Comparison of ENCODE assay signal across 28 cellular contexts in genomic region chr1:26203642-26204318, GRCh38. TPM values are rescaled to one million over a fixed set of nuclear protein-coding genes. Genes with fewer than 3 reads are reported as not detected.
DNase-seq lines count a peak whose midpoint lies in the region; ATAC-seq, FAIRE-seq and TF ChIP-seq lines count a peak whose summit lies in the region.
"Had no signal": no experiment of that assay in that cellular context is flagged by ENCODE, and none has a peak within 500 bp of the region (broad histone marks: within the 10 kb centered on the region; RNA-seq: fewer than 3 reads in every experiment).

No MANE protein-coding gene starts in this region.

- no peak overlapping the region for H2AFZ ChIP-seq in GM12878 (ENCODE audit: control insufficient read depth, low read depth, low read length)
- H2AFZ ChIP-seq: hepatocyte had no signal

- ATAC-seq in GM12878: no peak
- ATAC-seq in heart right ventricle: no peak
- no peak for ATAC-seq in GM19328 (IDR thresholded peaks at IDR 0.05; ENCODE audit: unreplicated experiment)
- ATAC-seq: stimulated activated naive CD8-positive, alpha-beta T cell treated with anti-CD3 and anti-CD28 coated beads, Interleukin-15, amount 100 ng/mL, for 72 hours had no signal

- no peak for TF ChIP-seq EP300 in GM12878 (IDR thresholded peaks at IDR 0.05; ENCODE audit: borderline replicate concordance in 1 of 2, control insufficient read depth in 1 of 2, low read depth in 2 of 2, low read length in 2 of 2)

- intact Hi-C loops in GM12878 (cut with micrococcal nuclease; ENCODE audit: unreplicated experiment) (no loop called here), prostate gland (cut with DNase I) (no loop called here), heart right ventricle (cut with DNase I) (no loop called here)

- H3K4me2 ChIP-seq in BLaER1: peak overlapping the region; percentile 55
- no peak overlapping the region for H3K4me2 ChIP-seq in GM12878 (ENCODE audit: control insufficient read depth, insufficient read depth)
- H3K4me2 ChIP-seq: hepatocyte, smooth muscle cell had no signal

- peak; percentile 26 for TF ChIP-seq RAD21 in GM12878 (IDR thresholded peaks at IDR 0.05; ENCODE audit: insufficient read depth, low read depth, low read length)

- no peak overlapping the region for H3K27ac ChIP-seq in BLaER1
- no peak overlapping the region for H3K27ac ChIP-seq in GM12878 (ENCODE audit: control insufficient read depth, insufficient read depth)
- H3K27ac ChIP-seq in prostate gland: no peak overlapping the region
- H3K27ac ChIP-seq in heart right ventricle: no peak overlapping the region
- H3K27ac ChIP-seq: cardiac muscle cell, hepatocyte, transverse colon had no signal

- WGBS in GM12878 (ENCODE audit: insufficient coverage, insufficient replicate concordance, low lambda C conversion rate, missing lambda C conversion rate): 27% methylated on average over 9 of the region's 9 CpGs
- WGBS in prostate gland: 68% methylated on average over 9 of the region's 9 CpGs
- 71 to 82% methylated on average over 9 of the region's 9 CpGs for WGBS in heart right ventricle, 2 donors

- H4K20me1 ChIP-seq in BLaER1: no peaks in the 10 kb centered on the region
- no peaks in the 10 kb centered on the region for H4K20me1 ChIP-seq in GM12878 (ENCODE audit: control insufficient read depth, insufficient read depth)

- TF ChIP-seq CTCF in GM06990 (IDR thresholded peaks at IDR 0.05; ENCODE audit: insufficient read depth, low read length, poor library complexity, severe bottlenecking) (peak; percentile 27), NB4 (IDR thresholded peaks at IDR 0.05; ENCODE audit: low read depth, low read length) (peak; percentile 18), GM12878 (IDR thresholded peaks at IDR 0.05 in 2 of 3, conservative IDR thresholded peaks at IDR 0.05 in 1 of 3; ENCODE audit: control insufficient read depth in 2 of 3, extremely low read depth in 1 of 3, insufficient read depth in 1 of 3, low read depth in 3 of 3, low read length in 3 of 3) (no peak), prostate gland (IDR thresholded peaks at IDR 0.05) (no peak), heart right ventricle (IDR thresholded peaks at IDR 0.05) (no peak)

- H3K9me3 ChIP-seq in BLaER1 (no peaks in the 10 kb centered on the region), GM12878 (replicated peaks; ENCODE audit: control insufficient read depth, insufficient read depth, low read length) (no peaks in the 10 kb centered on the region), prostate gland (no peaks in the 10 kb centered on the region), heart right ventricle (no peaks in the 10 kb centered on the region)
- H3K9me3 ChIP-seq: transverse colon had no signal

- POLR2A ChIA-PET in GM12878 (lab: Charles Lee): no interaction called here

- no peaks in the 10 kb centered on the region for H3K36me3 ChIP-seq in BLaER1
- no peaks in the 10 kb centered on the region for H3K36me3 ChIP-seq in GM06990 (ENCODE audit: control insufficient read depth, insufficient read depth, low read length)
- H3K36me3 ChIP-seq in GM12878 (ENCODE audit: control insufficient read depth in 2 of 2, insufficient read depth in 2 of 2, low read length in 1 of 2): no peaks in the 10 kb centered on the region
- H3K36me3 ChIP-seq in prostate gland: no peaks in the 10 kb centered on the region
- no peaks in the 10 kb centered on the region for H3K36me3 ChIP-seq in heart right ventricle
- H3K36me3 ChIP-seq: cardiac muscle cell, transverse colon had no signal

- no peaks in the 10 kb centered on the region for H3K79me2 ChIP-seq in GM12878 (ENCODE audit: control insufficient read depth, insufficient read depth, low read length)
- H3K79me2 ChIP-seq: hepatocyte had no signal

- TF ChIP-seq POLR2A in NB4 (IDR thresholded peaks at IDR 0.05; ENCODE audit: extremely low read depth, insufficient read length): no peak
- TF ChIP-seq POLR2A in GM12878 (IDR thresholded peaks at IDR 0.05; ENCODE audit: low read depth, low read length): no peak
- TF ChIP-seq POLR2A in prostate gland (IDR thresholded peaks at IDR 0.05): no peak

- in situ Hi-C loops in GM12878 (cut with MboI): no loop called here

- BruUV-seq in GM12878 (replicated peaks; lab: Mats Ljungman, UMichigan): no TSS peak

- no peaks in the 10 kb centered on the region for H3K27me3 ChIP-seq in BLaER1
- H3K27me3 ChIP-seq in GM06990 (replicated peaks; ENCODE audit: control insufficient read depth, insufficient read depth, low read length): no peaks in the 10 kb centered on the region; the same call in 1 of the 2 replicates
- H3K27me3 ChIP-seq in GM12878 (replicated peaks in 1 of 2; ENCODE audit: control insufficient read depth in 2 of 2, insufficient read depth in 2 of 2, low read length in 1 of 2): peaks cover 0 to 3% of the 10 kb centered on the region in 2 experiments; a peak in 2 of 4 replicates
- no peaks in the 10 kb centered on the region for H3K27me3 ChIP-seq in prostate gland (replicated peaks; ENCODE audit: insufficient read depth)
- H3K27me3 ChIP-seq in heart right ventricle: no peaks in the 10 kb centered on the region
- H3K27me3 ChIP-seq: cardiac muscle cell, transverse colon had no signal

- CTCF ChIA-PET in GM12878 (lab: Yijun Ruan, JAX): no interaction called here

- H3K4me3 ChIP-seq in BLaER1 (no peak overlapping the region), GM06990 (replicated peaks; ENCODE audit: low read depth, low read length) (no peak overlapping the region), NB4 (ENCODE audit: low read depth, low read length) (no peak overlapping the region), GM12878 (no peak overlapping the region), prostate gland (no peak overlapping the region), heart right ventricle (no peak overlapping the region)
- H3K4me3 ChIP-seq: cardiac muscle cell, hepatocyte, smooth muscle cell, transverse colon had no signal

- SMC1A ChIA-PET in GM12878 (lab: Charles Lee; ENCODE audit: uncharacterized antibody, unreplicated experiment): interaction anchor here (0.8 kb wide), 1 partner anchor 9 kb away, joined by 3 read pairs; no protein-coding TSS in a partner anchor

- H3K4me1 ChIP-seq in BLaER1 (peaks cover 12% of the 10 kb centered on the region), GM12878 (ENCODE audit: control insufficient read depth, insufficient read depth, low read length) (no peaks in the 10 kb centered on the region), prostate gland (replicated peaks) (no peaks in the 10 kb centered on the region), heart right ventricle (peaks cover 0 to 12% (median 0%) of the 10 kb centered on the region in 9 donors)
- H3K4me1 ChIP-seq: transverse colon had no signal

- H3K9ac ChIP-seq in BLaER1: no peak overlapping the region
- H3K9ac ChIP-seq in GM12878 (ENCODE audit: control insufficient read depth, insufficient read depth, low read length): no peak overlapping the region

- DNase-seq in GM06990 (ENCODE audit: extremely low read depth, insufficient read length): no peak
- DNase-seq in NB4 (ENCODE audit: low read depth): peak; percentile 26
- DNase-seq in GM12878 (ENCODE audit: low read depth, low spot score): no peak
- no peak for DNase-seq in DMS53 treated with DMSO at 0.1 percent for 48 hours (lab: John Stamatoyannopoulos, UW; ENCODE audit: unreplicated experiment)
- no peak for DNase-seq in prostate gland (ENCODE audit: low spot score)
- DNase-seq in heart right ventricle: no peak
- DNase-seq: activated CD4-positive, alpha-beta T cell treated with anti-CD3 and anti-CD28 coated beads, Interleukin-2, amount 50 U/mL, for 4 hours; activated gamma-delta T cell treated with Interleukin-2 at 50 U/mL for 16 hours; amygdala; CD8-positive, alpha-beta memory T cell; DMS53; KBM-7; NCI-H1092; NCI-H2081; stimulated activated CD4-positive, alpha-beta T cell treated with anti-CD3 and anti-CD28 coated beads, Interleukin-2, amount 100 ng/mL, for 48 hours; stimulated activated naive CD8-positive, alpha-beta T cell treated with anti-CD3 and anti-CD28 coated beads, Interleukin-15, amount 100 ng/mL, for 72 hours; SW 1271; transverse colon had no signal

- no peak for FAIRE-seq in GM12878 (lab: Jason Lieb, UNC)
- FAIRE-seq: endothelial cell of umbilical vein, GM18507, islet of Langerhans had no signal

- RAD21 ChIA-PET in GM12878 (lab: Charles Lee; ENCODE audit: unreplicated experiment): no interaction called here

RNA-seq across cellular contexts. Expression of gene CATSPER4, which starts 13.4 kb away (rescaled TPM):
- total RNA-seq in GM12878 (2013; cell fraction: nucleolus; rRNA removed): not detected in 2 replicates
- total RNA-seq in GM12878 (2014; rRNA removed): not detected in 2 replicates
- not detected in 2 replicates for total RNA-seq in GM12878 (2014; rRNA removed; fragmentation: Illumina TruSeq; extraction: Trizol)
- total RNA-seq in GM12878 (2021): 0.13 TPM in 1 of 2 replicates, not detected in the other
- not detected for polyA plus RNA-seq in GM12878 (2011; ENCODE audit: low read depth)
- polyA plus RNA-seq in GM12878 (2011; rRNA removed): not detected in 2 replicates
- not detected in 2 replicates for polyA plus RNA-seq in GM12878 (2011; cell fraction: cytosol; rRNA removed)
- polyA plus RNA-seq in GM12878 (2011; cell fraction: nucleus; rRNA removed): not detected in 2 replicates
- polyA plus RNA-seq in GM12878 (2012): not detected in 2 replicates
- not detected in 2 replicates for polyA plus RNA-seq in GM12878 (2014; fragmentation: Illumina TruSeq; extraction: Trizol)
- not detected for polyA plus RNA-seq in GM12878 (2014; fragmentation: Nextera tagmentation; extraction: Ambion mirVana)
- polyA plus RNA-seq in GM12878 (2014; rRNA removed): not detected in 2 replicates
- polyA plus RNA-seq in GM12878 (2016; fragmentation: Nextera tagmentation; extraction: Ambion mirVana): not detected
- not detected in 2 replicates for polyA minus RNA-seq in GM12878 (2011; rRNA and poly(A)+ RNA removed)
- polyA minus RNA-seq in GM12878 (2011; cell fraction: cytosol; rRNA and poly(A)+ RNA removed): not detected in 2 replicates
- polyA minus RNA-seq in GM12878 (2011; cell fraction: nucleus; rRNA and poly(A)+ RNA removed): not detected in 2 replicates
- 1 to 10 TPM in 1 of 2 donors, not detected in 1; 1.5 TPM for total RNA-seq in prostate gland
- total RNA-seq in heart right ventricle: not detected
- not detected for polyA plus RNA-seq in heart right ventricle
- total RNA-seq: cardiac muscle cell; CD8-positive, alpha-beta memory T cell; endothelial cell of umbilical vein; hepatocyte; lower leg skin; mucosa of gallbladder; smooth muscle cell; transverse colon had no signal
- polyA plus RNA-seq: CD8-positive, alpha-beta memory T cell; endothelial cell of umbilical vein; smooth muscle cell had no signal

RNA-seq across cellular contexts. Expression of gene CNKSR1, which starts 26.5 kb away (rescaled TPM):
- 4.2 and 5.6 TPM in 2 replicates for total RNA-seq in GM12878 (2013; cell fraction: nucleolus; rRNA removed)
- total RNA-seq in GM12878 (2014; rRNA removed) (0.87 and 1.2 TPM in 2 replicates), GM12878 (2014; rRNA removed; fragmentation: Illumina TruSeq; extraction: Trizol) (0.37 and 0.40 TPM in 2 replicates), GM12878 (2021) (1.1 TPM in 2 replicates), prostate gland (10 to 100 TPM; 24.8 to 32.4 TPM), heart right ventricle (1 to 10 TPM in 9 of 10 donors, under 1 TPM in 1; 0.93 to 6.3 (median 2.1) TPM)
- 1.2 TPM for polyA plus RNA-seq in GM12878 (2011; ENCODE audit: low read depth)
- polyA plus RNA-seq in GM12878 (2011; rRNA removed) (0.90 and 1.1 TPM in 2 replicates), GM12878 (2014; fragmentation: Illumina TruSeq; extraction: Trizol) (0.11 and 0.82 TPM in 2 replicates), GM12878 (2014; fragmentation: Nextera tagmentation; extraction: Ambion mirVana) (under 1 TPM; 0.06 to 0.15 TPM), GM12878 (2014; rRNA removed) (1.2 and 1.5 TPM in 2 replicates), GM12878 (2016; fragmentation: Nextera tagmentation; extraction: Ambion mirVana) (under 1 TPM; 0.33 to 0.95 TPM), heart right ventricle (1 to 10 TPM in 1 of 2 donors, under 1 TPM in 1; 0.84 to 5.7 TPM)
- polyA plus RNA-seq in GM12878 (2011; cell fraction: cytosol; rRNA removed): 1.5 and 1.7 TPM in 2 replicates
- polyA plus RNA-seq in GM12878 (2011; cell fraction: nucleus; rRNA removed): 7.6 and 8.4 TPM in 2 replicates
- 1.8 and 2.6 TPM in 2 replicates for polyA plus RNA-seq in GM12878 (2012)
- polyA minus RNA-seq in GM12878 (2011; rRNA and poly(A)+ RNA removed): 0.88 and 2.3 TPM in 2 replicates
- polyA minus RNA-seq in GM12878 (2011; cell fraction: cytosol; rRNA and poly(A)+ RNA removed): not detected in 2 replicates
- polyA minus RNA-seq in GM12878 (2011; cell fraction: nucleus; rRNA and poly(A)+ RNA removed): 2.3 and 2.7 TPM in 2 replicates
- total RNA-seq: endothelial cell of umbilical vein had no signal
- polyA plus RNA-seq: CD8-positive, alpha-beta memory T cell had no signal

RNA-seq across cellular contexts. Expression of gene CEP85, which starts 30.2 kb away (rescaled TPM):
- 36.6 and 44.3 TPM in 2 replicates for total RNA-seq in GM12878 (2013; cell fraction: nucleolus; rRNA removed)
- total RNA-seq in GM12878 (2014; rRNA removed): 22.1 and 22.2 TPM in 2 replicates
- 22.2 and 22.8 TPM in 2 replicates for total RNA-seq in GM12878 (2014; rRNA removed; fragmentation: Illumina TruSeq; extraction: Trizol)
- total RNA-seq in GM12878 (2021): 17.9 and 20.9 TPM in 2 replicates
- 5.5 TPM for polyA plus RNA-seq in GM12878 (2011; ENCODE audit: low read depth)
- polyA plus RNA-seq in GM12878 (2011; rRNA removed): 22.9 and 26.8 TPM in 2 replicates
- 21.4 and 25.6 TPM in 2 replicates for polyA plus RNA-seq in GM12878 (2011; cell fraction: cytosol; rRNA removed)
- 60.9 and 63.0 TPM in 2 replicates for polyA plus RNA-seq in GM12878 (2011; cell fraction: nucleus; rRNA removed)
- polyA plus RNA-seq in GM12878 (2012): 7.1 and 10.8 TPM in 2 replicates
- 20.4 and 24.5 TPM in 2 replicates for polyA plus RNA-seq in GM12878 (2014; fragmentation: Illumina TruSeq; extraction: Trizol)
- 1 to 10 TPM; 8.4 to 8.6 TPM for polyA plus RNA-seq in GM12878 (2014; fragmentation: Nextera tagmentation; extraction: Ambion mirVana)
- 23.5 and 25.7 TPM in 2 replicates for polyA plus RNA-seq in GM12878 (2014; rRNA removed)
- 10 to 100 TPM; 17.5 to 19.6 TPM for polyA plus RNA-seq in GM12878 (2016; fragmentation: Nextera tagmentation; extraction: Ambion mirVana)
- polyA minus RNA-seq in GM12878 (2011; rRNA and poly(A)+ RNA removed): 26.6 and 31.3 TPM in 2 replicates
- polyA minus RNA-seq in GM12878 (2011; cell fraction: cytosol; rRNA and poly(A)+ RNA removed): 6.5 and 6.7 TPM in 2 replicates
- 21.0 and 25.4 TPM in 2 replicates for polyA minus RNA-seq in GM12878 (2011; cell fraction: nucleus; rRNA and poly(A)+ RNA removed)
- 10 to 100 TPM in 1 of 2 donors, 1 to 10 TPM in 1; 3.4 to 21.0 TPM for total RNA-seq in prostate gland
- total RNA-seq in heart right ventricle: 10 to 100 TPM; 29.9 to 74.5 (median 53.8) TPM
- polyA plus RNA-seq in heart right ventricle: 10 to 100 TPM in 1 of 2 donors, 1 to 10 TPM in 1; 7.0 to 30.9 TPM

RNA-seq across cellular contexts. Expression of gene ZNF593OS, which starts 32.1 kb away (rescaled TPM):
- total RNA-seq in GM12878 (2013; cell fraction: nucleolus; rRNA removed): not detected in 2 replicates
- total RNA-seq in GM12878 (2014; rRNA removed): 0.23 TPM in 1 of 2 replicates, not detected in the other
- not detected in 2 replicates for total RNA-seq in GM12878 (2014; rRNA removed; fragmentation: Illumina TruSeq; extraction: Trizol)
- total RNA-seq in GM12878 (2021): not detected in 2 replicates
- 2.1 TPM for polyA plus RNA-seq in GM12878 (2011; ENCODE audit: low read depth)
- not detected in 2 replicates for polyA plus RNA-seq in GM12878 (2011; rRNA removed)
- polyA plus RNA-seq in GM12878 (2011; cell fraction: cytosol; rRNA removed): not detected in 2 replicates
- not detected in 2 replicates for polyA plus RNA-seq in GM12878 (2011; cell fraction: nucleus; rRNA removed)
- polyA plus RNA-seq in GM12878 (2012): 0.45 and 0.91 TPM in 2 replicates
- not detected in 2 replicates for polyA plus RNA-seq in GM12878 (2014; fragmentation: Illumina TruSeq; extraction: Trizol)
- under 1 TPM in 1 of 2 experiments, not detected in 1; 0.16 TPM for polyA plus RNA-seq in GM12878 (2014; fragmentation: Nextera tagmentation; extraction: Ambion mirVana)
- not detected in 2 replicates for polyA plus RNA-seq in GM12878 (2014; rRNA removed)
- 1 to 10 TPM in 1 of 2 experiments, under 1 TPM in 1; 0.96 to 1.7 TPM for polyA plus RNA-seq in GM12878 (2016; fragmentation: Nextera tagmentation; extraction: Ambion mirVana)
- not detected in 2 replicates for polyA minus RNA-seq in GM12878 (2011; rRNA and poly(A)+ RNA removed)
- polyA minus RNA-seq in GM12878 (2011; cell fraction: cytosol; rRNA and poly(A)+ RNA removed): not detected in 2 replicates
- polyA minus RNA-seq in GM12878 (2011; cell fraction: nucleus; rRNA and poly(A)+ RNA removed): not detected in 2 replicates
- not detected for total RNA-seq in prostate gland
- not detected for total RNA-seq in heart right ventricle
- under 1 TPM in 1 of 2 donors, not detected in 1; 0.46 TPM for polyA plus RNA-seq in heart right ventricle
- total RNA-seq: cardiac muscle cell; CD8-positive, alpha-beta memory T cell; endothelial cell of umbilical vein; lower leg skin; smooth muscle cell; transverse colon had no signal
- polyA plus RNA-seq: endothelial cell of umbilical vein, smooth muscle cell had no signal

RNA-seq across cellular contexts. Expression of gene ZNF593, which starts 34.1 kb away (rescaled TPM):
- total RNA-seq in GM12878 (2013; cell fraction: nucleolus; rRNA removed): 9.2 and 9.3 TPM in 2 replicates
- 87.5 and 105 TPM in 2 replicates for total RNA-seq in GM12878 (2014; rRNA removed)
- total RNA-seq in GM12878 (2014; rRNA removed; fragmentation: Illumina TruSeq; extraction: Trizol): 20.8 and 22.8 TPM in 2 replicates
- 59.2 and 60.2 TPM in 2 replicates for total RNA-seq in GM12878 (2021)
- polyA plus RNA-seq in GM12878 (2011; ENCODE audit: low read depth): 15.7 TPM
- polyA plus RNA-seq in GM12878 (2011; rRNA removed): 20.8 and 41.9 TPM in 2 replicates
- 89.6 and 123 TPM in 2 replicates for polyA plus RNA-seq in GM12878 (2011; cell fraction: cytosol; rRNA removed)
- polyA plus RNA-seq in GM12878 (2011; cell fraction: nucleus; rRNA removed): 41.7 and 67.0 TPM in 2 replicates
- polyA plus RNA-seq in GM12878 (2012): 34.7 and 40.0 TPM in 2 replicates
- 2.8 and 15.1 TPM in 2 replicates for polyA plus RNA-seq in GM12878 (2014; fragmentation: Illumina TruSeq; extraction: Trizol)
- polyA plus RNA-seq in GM12878 (2014; fragmentation: Nextera tagmentation; extraction: Ambion mirVana): 10 to 100 TPM in 1 of 2 experiments, 1 to 10 TPM in 1; 7.7 to 20.1 TPM
- 133 and 156 TPM in 2 replicates for polyA plus RNA-seq in GM12878 (2014; rRNA removed)
- polyA plus RNA-seq in GM12878 (2016; fragmentation: Nextera tagmentation; extraction: Ambion mirVana): 100 to 1,000 TPM; 103 to 110 TPM
- polyA minus RNA-seq in GM12878 (2011; rRNA and poly(A)+ RNA removed): 6.9 and 10.7 TPM in 2 replicates
- 13.8 and 16.5 TPM in 2 replicates for polyA minus RNA-seq in GM12878 (2011; cell fraction: cytosol; rRNA and poly(A)+ RNA removed)
- polyA minus RNA-seq in GM12878 (2011; cell fraction: nucleus; rRNA and poly(A)+ RNA removed): 10.9 and 20.2 TPM in 2 replicates
- total RNA-seq in prostate gland: 10 to 100 TPM; 44.5 to 50.7 TPM
- 10 to 100 TPM; 10.7 to 26.0 (median 18.3) TPM for total RNA-seq in heart right ventricle
- polyA plus RNA-seq in heart right ventricle: 100 to 1,000 TPM in 1 of 2 donors, 10 to 100 TPM in 1; 45.6 to 159 TPM

Comparison
In these comparisons a context has a peak if more than half of its experiments do, and no peak if none do; other contexts are left out.
1. CTCF ChIP-seq: peak in GM06990 (single experiment) and NB4 (single experiment); none in GM12878 (0 of 3), prostate gland (0 of 4) and heart right ventricle (0 of 9).